Comparison of ENCODE assay signal across 10 cellular contexts in genomic region chr1:100322436-100323211, GRCh38. TPM values are rescaled to one million over a fixed set of nuclear protein-coding genes. Genes with fewer than 3 reads are reported as not detected.
DNase-seq lines count a peak whose midpoint lies in the region; ATAC-seq and TF ChIP-seq lines count a peak whose summit lies in the region.
"Had no signal": no experiment of that assay in that cellular context is flagged by ENCODE, and none has a peak within 500 bp of the region (broad histone marks: within the 10 kb centered on the region; RNA-seq: fewer than 3 reads in every experiment).

No MANE protein-coding gene starts in this region.

- H3K9me3 Mint-ChIP-seq in progenitor cell of endocrine pancreas (ENCODE audit: low read depth), result peaks cover 11% of the 10 kb centered on the region

- intact Hi-C loops in mammary epithelial cell (cut with micrococcal nuclease), result no loop called here

- BruUV-seq in mammary epithelial cell (replicated peaks; lab: Mats Ljungman, UMichigan), result no TSS peak

- CTCF ChIA-PET in mammary epithelial cell (lab: Charles Lee; ENCODE audit: low non-redundant PET), result no interaction called here

- H3K4me1 Mint-ChIP-seq in progenitor cell of endocrine pancreas (ENCODE audit: low read depth), result peaks cover 26% of the 10 kb centered on the region

- no peak for TF ChIP-seq CTCF in mammary epithelial cell (conservative IDR thresholded peaks at IDR 0.05 in 1 of 2, IDR thresholded peaks at IDR 0.05 in 1 of 2; ENCODE audit: extremely low read depth in 1 of 2, insufficient read depth in 1 of 2, low read depth in 1 of 2, low read length in 2 of 2)
- no peak for TF ChIP-seq CTCF in progenitor cell of endocrine pancreas (IDR thresholded peaks at IDR 0.05; ENCODE audit: unreplicated experiment)

- H3K9ac ChIP-seq in mammary epithelial cell (ENCODE audit: insufficient read depth, low read length), result no peak overlapping the region

- H3K4me3 ChIP-seq in mammary epithelial cell (replicated peaks in 1 of 3; ENCODE audit: insufficient read depth in 1 of 3, low read depth in 2 of 3, low read length in 3 of 3), result no peak overlapping the region
- H3K4me3 ChIP-seq: testis had no signal

- dilution Hi-C loops in mammary epithelial cell (cut with HindIII; ENCODE audit: low sequenced_read_pairs), result no loop called here

- ATAC-seq in GM18861 (IDR thresholded peaks at IDR 0.05; ENCODE audit: unreplicated experiment) (peak; percentile 70), HG03060 (IDR thresholded peaks at IDR 0.05; ENCODE audit: low read depth, unreplicated experiment) (peak; percentile 64)

- in situ Hi-C loops in mammary epithelial cell (cut with MboI; ENCODE audit: low sequenced_read_pairs in 2 of 2), result loop anchor here in 1 of 2 donors (25.0 kb wide), 1 partner anchor 90 kb away; no protein-coding TSS in a partner anchor

- H3K36me3 Mint-ChIP-seq in progenitor cell of endocrine pancreas (ENCODE audit: insufficient read depth), result peaks cover 2% of the 10 kb centered on the region

- peak overlapping the region; percentile 30 for H3K27ac Mint-ChIP-seq in progenitor cell of endocrine pancreas

- no peaks in the 10 kb centered on the region for H4K20me1 ChIP-seq in mammary epithelial cell (ENCODE audit: insufficient read depth, low read length)

- no peaks in the 10 kb centered on the region for H3K4me1 ChIP-seq in mammary epithelial cell (ENCODE audit: insufficient read depth, low read length)
- H3K4me1 ChIP-seq: testis had no signal

- H3K4me3 Mint-ChIP-seq in progenitor cell of endocrine pancreas (ENCODE audit: low read depth), result no peak overlapping the region

- H3K36me3 ChIP-seq in mammary epithelial cell (ENCODE audit: insufficient read depth, low read length), result no peaks in the 10 kb centered on the region
- H3K36me3 ChIP-seq: brain microvascular endothelial cell had no signal

- WGBS in mammary epithelial cell (ENCODE audit: low coverage, missing lambda C conversion rate), result 100% methylated on average over 1 of the region's 1 CpG

- no peak overlapping the region for H3K27ac ChIP-seq in mammary epithelial cell (ENCODE audit: insufficient read depth, low read depth, low read length)
- H3K27ac ChIP-seq: brain microvascular endothelial cell, testis had no signal

- no peak overlapping the region for H3K4me2 ChIP-seq in mammary epithelial cell (ENCODE audit: insufficient read depth, low read depth, low read length)

- peak overlapping the region; percentile 43 for H2AFZ ChIP-seq in mammary epithelial cell (ENCODE audit: low read depth, low read length)

- H3K27me3 Mint-ChIP-seq in progenitor cell of endocrine pancreas, result no peaks in the 10 kb centered on the region

- peak; percentile 30 for DNase-seq in mammary epithelial cell
- DNase-seq in progenitor cell of endocrine pancreas (ENCODE audit: low spot score, unreplicated experiment), result no peak
- no peak for DNase-seq in DMS114 treated with DMSO at 0.1 percent for 48 hours (lab: John Stamatoyannopoulos, UW; ENCODE audit: unreplicated experiment)
- no peak for DNase-seq in NCI-H82 (lab: John Stamatoyannopoulos, UW)
- no peak for DNase-seq in ecto neural progenitor cell (ENCODE audit: low spot score)
- DNase-seq: brain microvascular endothelial cell, NCI-H2171 treated with DMSO at 0.1 percent for 48 hours, testis had no signal

- H3K9me3 ChIP-seq in mammary epithelial cell (replicated peaks; ENCODE audit: insufficient read depth, low read length), result peaks cover 5% of the 10 kb centered on the region
- H3K9me3 ChIP-seq: testis had no signal

- H3K79me2 ChIP-seq in mammary epithelial cell (ENCODE audit: insufficient read depth, low read length), result no peaks in the 10 kb centered on the region

- no peaks in the 10 kb centered on the region for H3K27me3 ChIP-seq in mammary epithelial cell (ENCODE audit: insufficient read depth, low read length)
- H3K27me3 ChIP-seq: brain microvascular endothelial cell, testis had no signal

RNA-seq across cellular contexts. Expression of gene CDC14A, which starts 29.7 kb away (rescaled TPM):
- total RNA-seq in mammary epithelial cell (10 to 100 TPM in 1 of 2 donors, 1 to 10 TPM in 1; 3.2 to 10.3 TPM), progenitor cell of endocrine pancreas (22.5 and 23.3 TPM in 2 replicates)
- 2.4 TPM for polyA plus RNA-seq in mammary epithelial cell
- polyA minus RNA-seq in mammary epithelial cell, result 6.4 TPM

RNA-seq across cellular contexts. Expression of gene RTCA, which starts 56.6 kb away (rescaled TPM):
- total RNA-seq in mammary epithelial cell (10 to 100 TPM; 31.5 to 60.2 TPM), progenitor cell of endocrine pancreas (39.3 and 41.3 TPM in 2 replicates)
- polyA plus RNA-seq in mammary epithelial cell, result 27.9 TPM
- polyA minus RNA-seq in mammary epithelial cell, result 18.5 TPM
